ENCODE assay signal across 9 cellular contexts in genomic region chr9:133118568-133118967, GRCh38. TPM values are rescaled to one million over a fixed set of nuclear protein-coding genes. Genes with fewer than 3 reads are reported as not detected.
DNase-seq lines count a peak whose midpoint lies in the region; ATAC-seq and TF ChIP-seq lines count a peak whose summit lies in the region.
"Had no signal": no experiment of that assay in that cellular context is flagged by ENCODE, and none has a peak within 500 bp of the region (broad histone marks: within the 10 kb centered on the region; RNA-seq: fewer than 3 reads in every experiment).

No MANE protein-coding gene starts in this region.

- H4K20me1 ChIP-seq in BLaER1 treated with 17β-estradiol and CSF1 and Interleukin-3, amounts not matched to agents 10 nM and 100 nM: peaks cover 38 to 97% (median 88%) of the 10 kb centered on the region in 11 experiments; a peak in 21 of 22 replicates

- H3K4me3 Mint-ChIP-seq in activated B cell treated with CpG ODN at 0.5 μM for 24 hours: peak overlapping the region; percentile 55
- H3K4me3 Mint-ChIP-seq in osteocyte (ENCODE audit: unreplicated experiment): peak overlapping the region; percentile 74

- intact Hi-C loops in activated B cell treated with CpG ODN at 0.5 μM for 24 hours (cut with micrococcal nuclease): no loop called here

- H3K27ac ChIP-seq in BLaER1 treated with 17β-estradiol and CSF1 and Interleukin-3, amounts not matched to agents 10 nM and 100 nM: peak overlapping the region in 5 of 11 experiments; percentile 32 to 92 (median 50); a peak in 6 of 22 replicates

- DNase-seq in activated B cell treated with CpG ODN at 0.5 μM for 24 hours (no peak), fibroblast of pulmonary artery (ENCODE audit: low read depth) (no peak), osteocyte (ENCODE audit: extremely low spot score, unreplicated experiment) (no peak), inferior parietal cortex (ENCODE audit: extremely low spot score) (no peak), NCI-H1694 treated with DMSO at 0.1 percent for 48 hours (lab: John Stamatoyannopoulos, UW) (no peak)
- DNase-seq in activated CD4-positive, alpha-beta T cell treated with anti-CD3 and anti-CD28 coated beads for 4 hours: no peak
- DNase-seq: NCI-H1105 had no signal

- peak overlapping the region; percentile 18 to 89 (median 77); a peak in 16 of 22 replicates for H3K9ac ChIP-seq in BLaER1 treated with 17β-estradiol and CSF1 and Interleukin-3, amounts not matched to agents 10 nM and 100 nM

- peaks cover 69% of the 10 kb centered on the region for H3K4me1 Mint-ChIP-seq in activated B cell treated with CpG ODN at 0.5 μM for 24 hours
- peaks cover 73% of the 10 kb centered on the region for H3K4me1 Mint-ChIP-seq in osteocyte (ENCODE audit: unreplicated experiment)

- no peaks in the 10 kb centered on the region for H3K27me3 ChIP-seq in BLaER1 treated with 17β-estradiol and CSF1 and Interleukin-3, amounts not matched to agents 10 nM and 100 nM

- H3K36me3 Mint-ChIP-seq in activated B cell treated with CpG ODN at 0.5 μM for 24 hours (ENCODE audit: low read depth): peaks cover 3% of the 10 kb centered on the region
- no peaks in the 10 kb centered on the region for H3K36me3 Mint-ChIP-seq in osteocyte (ENCODE audit: unreplicated experiment)

- H3K4me2 ChIP-seq in BLaER1 treated with 17β-estradiol and CSF1 and Interleukin-3, amounts not matched to agents 10 nM and 100 nM: peak overlapping the region; percentile 93 to 100 (median 100)

- H3K9me3 ChIP-seq in BLaER1 treated with 17β-estradiol and CSF1 and Interleukin-3, amounts not matched to agents 10 nM and 100 nM (replicated peaks in 1 of 11): no peaks in the 10 kb centered on the region

- TF ChIP-seq CTCF in activated B cell treated with CpG ODN at 0.5 μM for 24 hours (IDR thresholded peaks at IDR 0.05) (no peak), fibroblast of pulmonary artery (IDR thresholded peaks at IDR 0.05; ENCODE audit: low read length, missing control alignments) (no peak), osteocyte (IDR thresholded peaks at IDR 0.05) (no peak)

- ATAC-seq in activated B cell treated with CpG ODN at 0.5 μM for 24 hours (ENCODE audit: low read depth) (no peak), HG02840 (IDR thresholded peaks at IDR 0.05; ENCODE audit: low FRiP score, unreplicated experiment) (no peak)

- H3K27ac Mint-ChIP-seq in activated B cell treated with CpG ODN at 0.5 μM for 24 hours (peak overlapping the region; percentile 41), osteocyte (ENCODE audit: unreplicated experiment) (peak overlapping the region; percentile 52)

- H3K36me3 ChIP-seq in BLaER1 treated with 17β-estradiol and CSF1 and Interleukin-3, amounts not matched to agents 10 nM and 100 nM: peaks cover 0 to 14% (median 4%) of the 10 kb centered on the region in 11 experiments; a peak in 7 of 22 replicates

- H3K4me3 ChIP-seq in BLaER1 treated with 17β-estradiol and CSF1 and Interleukin-3, amounts not matched to agents 10 nM and 100 nM: peak overlapping the region in 2 of 10 experiments; percentile 78 to 87; a peak in 2 of 20 replicates
- peak overlapping the region; percentile 65 for H3K4me3 ChIP-seq in fibroblast of pulmonary artery (replicated peaks; ENCODE audit: low read depth, low read length)

- CTCF ChIA-PET in activated B cell treated with CpG ODN at 0.5 μM for 24 hours (lab: Charles Lee): interaction anchor here (1.2 to 22.0 kb wide), 2 partner anchors 15 to 28 kb away, joined by 3 to 369 read pairs; no protein-coding TSS in a partner anchor

- POLR2A ChIA-PET in activated B cell treated with CpG ODN at 0.5 μM for 24 hours (lab: Charles Lee): interaction anchor here (1.4 to 8.7 kb wide), 2 partner anchors 27 to 88 kb away, joined by 6 to 89 read pairs; partner anchors contain the start of gene GTF3C5

- H3K4me1 ChIP-seq in BLaER1 treated with 17β-estradiol and CSF1 and Interleukin-3, amounts not matched to agents 10 nM and 100 nM: peaks cover 88 to 98% (median 96%) of the 10 kb centered on the region in 10 experiments

- H3K27me3 Mint-ChIP-seq in activated B cell treated with CpG ODN at 0.5 μM for 24 hours: no peaks in the 10 kb centered on the region
- H3K27me3 Mint-ChIP-seq in osteocyte (ENCODE audit: unreplicated experiment): no peaks in the 10 kb centered on the region

- H3K9me3 Mint-ChIP-seq in activated B cell treated with CpG ODN at 0.5 μM for 24 hours: no peaks in the 10 kb centered on the region
- no peaks in the 10 kb centered on the region for H3K9me3 Mint-ChIP-seq in osteocyte (ENCODE audit: unreplicated experiment)

RNA-seq across cellular contexts. Expression of gene RALGDS, which starts 2.5 kb away (rescaled TPM):
- total RNA-seq in activated B cell treated with CpG ODN at 0.5 μM for 24 hours: 21.2 and 29.2 TPM in 2 replicates
- total RNA-seq in osteocyte: 35.1 and 38.4 TPM in 2 replicates

RNA-seq across cellular contexts. Expression of gene GBGT1, which starts 45.1 kb away (rescaled TPM):
- total RNA-seq in activated B cell treated with CpG ODN at 0.5 μM for 24 hours (42.2 and 49.5 TPM in 2 replicates), osteocyte (3.1 and 4.1 TPM in 2 replicates)

RNA-seq across cellular contexts. Expression of gene CEL, which starts 56.8 kb away (rescaled TPM):
- total RNA-seq in activated B cell treated with CpG ODN at 0.5 μM for 24 hours (0.49 and 0.64 TPM in 2 replicates), osteocyte (1.3 and 1.9 TPM in 2 replicates)
